Comparison of ENCODE assay signal across 15 cellular contexts in the genomic region with DNA sequence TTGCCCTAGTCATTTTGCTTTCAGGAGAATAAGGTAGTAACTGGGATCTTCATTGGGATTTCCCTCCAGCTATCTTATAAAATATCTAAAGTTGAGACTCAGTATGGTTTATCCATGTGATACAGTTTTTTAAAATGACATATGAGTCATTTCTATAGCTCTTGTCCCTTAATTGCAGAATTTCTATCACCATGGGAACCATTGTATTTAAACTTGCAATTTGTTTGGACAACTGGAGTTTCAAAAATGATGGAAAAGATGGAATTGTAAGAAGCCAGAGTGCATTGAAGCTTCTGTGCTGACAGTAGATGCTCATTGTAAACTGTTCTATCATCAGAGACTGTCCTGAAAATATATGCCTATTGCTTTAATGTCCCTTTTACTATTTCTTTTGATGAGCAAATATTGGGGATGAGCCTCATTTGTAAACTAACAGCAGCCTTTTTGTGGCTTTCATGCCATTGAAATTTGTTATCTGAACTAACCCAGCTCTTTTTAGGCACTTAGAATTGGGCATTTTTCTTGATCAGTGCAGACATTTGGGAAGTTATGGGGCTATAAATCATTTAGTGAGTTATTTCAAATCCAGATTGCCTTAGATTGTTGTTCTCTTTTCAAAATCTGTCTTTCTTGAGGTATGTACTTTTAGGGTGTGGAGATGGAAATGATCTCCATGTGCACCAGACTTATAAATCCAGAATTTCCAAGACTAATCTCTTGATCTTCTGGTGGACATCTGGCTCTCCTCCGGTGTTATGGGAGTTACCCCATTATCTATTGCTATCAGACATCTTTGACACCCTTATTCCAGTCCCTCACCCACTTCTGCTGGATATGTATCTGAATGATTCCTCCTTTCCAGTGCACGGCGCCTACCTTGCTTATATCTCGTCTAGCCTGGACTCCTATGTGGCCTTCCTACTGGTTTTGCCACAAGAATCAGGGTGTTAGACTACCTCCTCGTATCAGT.
A peak's percentile ranks its signal among the peaks of the same experiment; 100 is the strongest.
DNase-seq lines count a peak whose midpoint lies in the region; ATAC-seq and TF ChIP-seq lines count a peak whose summit lies in the region.
"Had no signal": no experiment of that assay in that cellular context is flagged by ENCODE, and none has a peak within 500 bp of the region (broad histone marks: within the 10 kb centered on the region; RNA-seq: fewer than 3 reads in every experiment).

No MANE protein-coding gene starts in this region.

- CTCF ChIA-PET in Caco-2 (lab: Charles Lee) (no interaction called here), Panc1 (lab: Charles Lee) (no interaction called here)

- peak overlapping the region; percentile 46 for H3K27ac Mint-ChIP-seq in Caco-2 (ENCODE audit: unreplicated experiment)
- H3K27ac Mint-ChIP-seq: CD14-positive monocyte had no signal

- H3K9me3 Mint-ChIP-seq in Caco-2 (ENCODE audit: unreplicated experiment): no peaks in the 10 kb centered on the region
- H3K9me3 Mint-ChIP-seq: CD14-positive monocyte had no signal

- no peaks in the 10 kb centered on the region for H3K9me3 ChIP-seq in Caco-2
- no peaks in the 10 kb centered on the region for H3K9me3 ChIP-seq in Panc1 (ENCODE audit: control insufficient read depth, insufficient read depth, low read depth, low read length)
- no peaks in the 10 kb centered on the region for H3K9me3 ChIP-seq in lower lobe of right lung

- no peak overlapping the region for H3K4me3 ChIP-seq in Caco-2 (ENCODE audit: low read depth, low read length)
- no peak overlapping the region for H3K4me3 ChIP-seq in Panc1 (ENCODE audit: low read depth in 2 of 2, low read length in 2 of 2)
- H3K4me3 ChIP-seq in lower lobe of right lung: no peak overlapping the region
- H3K4me3 ChIP-seq: SK-N-MC had no signal

- ATAC-seq in Panc1 (no peak), lower lobe of right lung (no peak), GM21717 (IDR thresholded peaks at IDR 0.05; ENCODE audit: unreplicated experiment) (no peak)

- H3K36me3 Mint-ChIP-seq in Caco-2 (ENCODE audit: insufficient read depth, unreplicated experiment): peaks cover 41% of the 10 kb centered on the region

- TF ChIP-seq CTCF in Caco-2 (IDR thresholded peaks at IDR 0.05; ENCODE audit: insufficient read depth in 1 of 2, low read depth in 1 of 2, low read length in 1 of 2, severe bottlenecking in 1 of 2, unreplicated experiment in 1 of 2) (no peak), Panc1 (IDR thresholded peaks at IDR 0.05) (no peak), lower lobe of right lung (IDR thresholded peaks at IDR 0.05) (no peak)

- H3K4me3 Mint-ChIP-seq in Caco-2 (ENCODE audit: unreplicated experiment): no peak overlapping the region
- H3K4me3 Mint-ChIP-seq: CD14-positive monocyte had no signal

- H3K27ac ChIP-seq in Panc1 (ENCODE audit: low read length): no peak overlapping the region
- no peak overlapping the region for H3K27ac ChIP-seq in lower lobe of right lung
- H3K27ac ChIP-seq: KMS-11, SK-N-MC had no signal

- intact Hi-C loops in Caco-2 (cut with micrococcal nuclease; ENCODE audit: unreplicated experiment) (no loop called here), Panc1 (cut with micrococcal nuclease; ENCODE audit: unreplicated experiment) (no loop called here), lower lobe of right lung (cut with DNase I) (no loop called here)

- POLR2A ChIA-PET in Caco-2 (lab: Charles Lee) (no interaction called here), Panc1 (lab: Charles Lee) (no interaction called here)

- no TSS peak for BruUV-seq in Caco-2 (replicated peaks; lab: Mats Ljungman, UMichigan)
- BruUV-seq in Panc1 (replicated peaks; lab: Mats Ljungman, UMichigan): TSS peak; percentile 8

- TF ChIP-seq POLR2A in erythroblast (IDR thresholded peaks at IDR 0.05; ENCODE audit: low read length): no peak

- H3K27me3 Mint-ChIP-seq in Caco-2 (ENCODE audit: insufficient read depth, unreplicated experiment): no peaks in the 10 kb centered on the region

- H3K36me3 ChIP-seq in Caco-2 (ENCODE audit: control insufficient read depth, insufficient read depth, low read length) (peaks cover 1% of the 10 kb centered on the region), Panc1 (ENCODE audit: control insufficient read depth, insufficient read depth, low read length) (0 out of 2 replicates have a peak, but pooled peaks cover 6% of the 10 kb centered on the region), lower lobe of right lung (peaks cover 22% of the 10 kb centered on the region)

- peaks cover 2% of the 10 kb centered on the region; the same call in 1 of the 2 replicates for H3K4me1 ChIP-seq in Caco-2
- no peaks in the 10 kb centered on the region for H3K4me1 ChIP-seq in Panc1 (ENCODE audit: control insufficient read depth, insufficient read depth, low read length)
- peaks cover 18% of the 10 kb centered on the region for H3K4me1 ChIP-seq in lower lobe of right lung

- peaks cover 10% of the 10 kb centered on the region for H3K4me1 Mint-ChIP-seq in Caco-2 (ENCODE audit: low read depth, unreplicated experiment)

- DNase-seq in Caco-2 (no peak), LHCN-M2 (ENCODE audit: low read depth) (peak; percentile 50), Panc1 (ENCODE audit: low read depth, low spot score) (no peak), erythroblast (lab: John Stamatoyannopoulos, UW) (peak; percentile 27 to 29), lower lobe of right lung (no peak), NCI-H1417 treated with DMSO at 0.1 percent for 48 hours (lab: John Stamatoyannopoulos, UW) (no peak)
- DNase-seq: DMS79 treated with DMSO at 0.1 percent for 48 hours; GDM1; NCI-H1417; NCI-H2081 treated with DMSO at 0.1 percent for 48 hours; NK-92 treated with Interleukin-12 subunit alpha and Interleukin-12 subunit beta, amount 100 ng/mL, for 24 hours had no signal

- in situ Hi-C loops in Panc1 (cut with HindIII; ENCODE audit: low pct_unique_long_range_greater_than_20kb, low sequenced_read_pairs): no loop called here

- H3K27me3 ChIP-seq in Caco-2 (replicated peaks; ENCODE audit: control insufficient read depth, insufficient read depth, low read length) (no peaks in the 10 kb centered on the region), Panc1 (ENCODE audit: control insufficient read depth, insufficient read depth, low read length) (no peaks in the 10 kb centered on the region), lower lobe of right lung (ENCODE audit: low read depth) (no peaks in the 10 kb centered on the region)

Comparison
In these comparisons a context has a peak if more than half of its experiments do, and no peak if none do; other contexts are left out.
1. DNase-seq: peak in LHCN-M2 (single experiment) and erythroblast (2 of 2); none in Caco-2 (0 of 2), Panc1 (single experiment), lower lobe of right lung (single experiment) and NCI-H1417 treated with DMSO at 0.1 percent for 48 hours (single experiment).